ENCODE assay signal across 7 cellular contexts in the genomic region with DNA sequence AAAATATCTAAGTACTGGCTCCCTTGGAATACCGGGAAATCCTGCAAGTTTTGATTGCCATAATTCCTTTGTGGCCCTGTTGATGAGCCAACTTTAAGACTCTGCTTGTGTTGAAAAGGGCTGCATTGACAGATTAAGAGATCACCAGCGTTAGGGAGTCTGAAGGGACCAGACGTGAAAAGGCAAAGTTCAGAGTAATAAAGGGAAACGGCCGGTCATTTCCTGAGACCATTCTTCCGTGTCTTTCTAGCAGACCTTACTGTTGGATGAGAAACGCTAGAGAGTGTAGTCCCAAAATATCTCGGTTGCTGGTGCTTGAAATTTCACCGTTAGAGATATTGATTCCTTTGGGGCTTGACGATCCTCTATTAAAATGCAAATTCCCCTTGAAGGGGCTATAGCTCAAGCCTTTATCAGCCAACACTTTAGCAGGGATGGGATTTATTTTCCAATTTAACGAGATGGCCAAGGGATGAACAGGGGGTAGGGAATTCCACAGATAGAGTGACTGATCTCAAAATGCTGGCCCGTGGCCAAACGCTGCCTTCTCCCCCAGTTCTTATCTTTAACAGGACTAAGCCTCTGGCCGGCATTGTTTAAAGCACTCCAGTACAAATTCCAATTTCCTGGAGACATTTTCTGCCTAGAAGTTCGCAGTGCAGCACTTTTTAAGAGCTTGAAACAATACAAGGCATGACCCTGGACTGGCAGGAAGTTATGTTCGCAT.
DNase-seq lines count a peak whose midpoint lies in the region; ATAC-seq and TF ChIP-seq lines count a peak whose summit lies in the region.

No MANE protein-coding gene starts in this region.

- no peaks in the 10 kb centered on the region for H3K9me2 ChIP-seq in GM23248 (ENCODE audit: insufficient read depth)

- TF ChIP-seq POLR2A in esophagus muscularis mucosa (IDR thresholded peaks at IDR 0.05; ENCODE audit: low read depth) = no peak

- no peaks in the 10 kb centered on the region for H3K79me2 ChIP-seq in GM23248 (ENCODE audit: insufficient read depth)
- H3K79me2 ChIP-seq in osteoblast (ENCODE audit: insufficient read depth, low read length) = no peaks in the 10 kb centered on the region

- no peak overlapping the region for H3K4me2 ChIP-seq in GM23248 (ENCODE audit: unreplicated experiment)
- H3K4me2 ChIP-seq in osteoblast (ENCODE audit: insufficient read depth, low read length) = no peak overlapping the region

- H3K9ac ChIP-seq in GM23248 = no peak overlapping the region

- WGBS in GM23248 (ENCODE audit: low coverage in 1 of 2, low lambda C conversion rate in 2 of 2, missing lambda C conversion rate in 2 of 2), 2 experiments = 2 to 6% methylated on average over 16 of the region's 16 CpGs
- WGBS in esophagus muscularis mucosa = 9% methylated on average over 16 of the region's 16 CpGs

- H4K20me1 ChIP-seq in GM23248 (ENCODE audit: insufficient read depth) = no peaks in the 10 kb centered on the region
- H4K20me1 ChIP-seq in osteoblast (ENCODE audit: insufficient read depth, low read length) = no peaks in the 10 kb centered on the region

- H3F3A ChIP-seq in GM23248 (ENCODE audit: insufficient read depth) = no peaks in the 10 kb centered on the region

- intact Hi-C loops in esophagus muscularis mucosa (cut with DNase I) = no loop called here

- no peak for ATAC-seq in HG03439 (IDR thresholded peaks at IDR 0.05; ENCODE audit: unreplicated experiment)
- ATAC-seq in GM19035 (IDR thresholded peaks at IDR 0.05; ENCODE audit: unreplicated experiment) = no peak
- no peak for ATAC-seq in GM21786 (IDR thresholded peaks at IDR 0.05; ENCODE audit: unreplicated experiment)

- H2AFZ ChIP-seq in GM23248 (no peak overlapping the region), osteoblast (ENCODE audit: low read length) (no peak overlapping the region)

- no peak for TF ChIP-seq CTCF in esophagus muscularis mucosa (IDR thresholded peaks at IDR 0.05)
- no peak for TF ChIP-seq CTCF in osteoblast (IDR thresholded peaks at IDR 0.05; ENCODE audit: extremely low read depth, low read depth, low read length)

- in situ Hi-C loops in GM23248 (cut with MboI) = no loop called here

- H3K4me3 ChIP-seq in GM23248 = no peak overlapping the region
- H3K4me3 ChIP-seq in esophagus muscularis mucosa = peak overlapping the region in 2 of 4 donors; percentile 44 to 57
- no peak overlapping the region for H3K4me3 ChIP-seq in osteoblast (ENCODE audit: insufficient read depth, low read length)

- H3K9me3 ChIP-seq in GM23248 (ENCODE audit: low read depth) (no peaks in the 10 kb centered on the region), esophagus muscularis mucosa (no peaks in the 10 kb centered on the region), osteoblast (ENCODE audit: low read depth, low read length) (no peaks in the 10 kb centered on the region)

- H3K27ac ChIP-seq in GM23248 = no peak overlapping the region
- H3K27ac ChIP-seq in esophagus muscularis mucosa (replicated peaks in 1 of 4) = no peak overlapping the region
- no peak overlapping the region for H3K27ac ChIP-seq in osteoblast (ENCODE audit: low read depth, low read length)

- H3K27me3 ChIP-seq in GM23248 (replicated peaks; ENCODE audit: insufficient read depth) (peaks cover 68% of the 10 kb centered on the region), esophagus muscularis mucosa (peaks cover 0 to 76% (median 23%) of the 10 kb centered on the region in 4 donors), osteoblast (ENCODE audit: insufficient read depth, low read length) (peaks cover 61% of the 10 kb centered on the region)

- peak; percentile 3 for DNase-seq in GM23248
- peak; percentile 42 for DNase-seq in NCI-H69 (lab: John Stamatoyannopoulos, UW)
- DNase-seq in esophagus muscularis mucosa (ENCODE audit: extremely low spot score) = peak; percentile 66
- DNase-seq in osteoblast (ENCODE audit: insufficient read length, low spot score, missing footprints) = peak; percentile 76

- H3K4me1 ChIP-seq in GM23248 (ENCODE audit: insufficient read depth) (no peaks in the 10 kb centered on the region), esophagus muscularis mucosa (peaks cover 12 to 23% (median 18%) of the 10 kb centered on the region in 4 donors), osteoblast (ENCODE audit: insufficient read depth, low read length) (no peaks in the 10 kb centered on the region)

- H3K36me3 ChIP-seq in GM23248 (ENCODE audit: low read depth) (no peaks in the 10 kb centered on the region), esophagus muscularis mucosa (no peaks in the 10 kb centered on the region), osteoblast (ENCODE audit: insufficient read depth, low read length) (no peaks in the 10 kb centered on the region)

- no peak for TF ChIP-seq EP300 in esophagus muscularis mucosa (IDR thresholded peaks at IDR 0.05)

Comparison
In these comparisons a context has a peak if more than half of its experiments do, and no peak if none do; other contexts are left out.
1. DNase-seq: peak in every context shown above with its lines; median percentile 76 in osteoblast; 66 in esophagus muscularis mucosa; 42 in NCI-H69; 3 in GM23248.